Comparison of ENCODE assay signal across 22 cellular contexts in genomic region chr14:36516719-36517241, GRCh38. TPM values are rescaled to one million over a fixed set of nuclear protein-coding genes. Genes with fewer than 3 reads are reported as not detected.
A peak's percentile ranks its signal among the peaks of the same experiment; 100 is the strongest.
DNase-seq lines count a peak whose midpoint lies in the region; ATAC-seq and TF ChIP-seq lines count a peak whose summit lies in the region.
"Had no signal": no experiment of that assay in that cellular context is flagged by ENCODE, and none has a peak within 500 bp of the region (broad histone marks: within the 10 kb centered on the region; RNA-seq: fewer than 3 reads in every experiment).

No MANE protein-coding gene starts in this region.

- peak overlapping the region; percentile 48 for H3K4me3 ChIP-seq in SK-N-MC
- H3K4me3 ChIP-seq in neural cell (ENCODE audit: low read length): no peak overlapping the region
- H3K4me3 ChIP-seq: GM23248 had no signal

- no peak for ATAC-seq in GM19395 (IDR thresholded peaks at IDR 0.05; ENCODE audit: unreplicated experiment)
- ATAC-seq: T-cell had no signal

- H3K9ac ChIP-seq in SK-N-MC (ENCODE audit: insufficient read length) (peak overlapping the region; percentile 31), neural cell (ENCODE audit: low read length) (no peak overlapping the region)
- H3K9ac ChIP-seq: GM23248, KMS-11 had no signal

- H3K79me2 ChIP-seq in neural cell (replicated peaks; ENCODE audit: insufficient read depth, low read length): no peaks in the 10 kb centered on the region

- DNase-seq in NCI-H2196 (lab: John Stamatoyannopoulos, UW; ENCODE audit: unreplicated experiment) (peak; percentile 16), NCI-H2196 treated with DMSO at 0.1 percent for 48 hours (lab: John Stamatoyannopoulos, UW; ENCODE audit: unreplicated experiment) (no peak), Daoy (ENCODE audit: low read depth) (peak; percentile 37), SK-N-MC (ENCODE audit: low read depth, low spot score) (no peak), GM19240 (ENCODE audit: insufficient read length, low spot score) (no peak)
- no peak for DNase-seq in activated T-cell treated with anti-CD3 and anti-CD28 coated beads, Interleukin-2, amount 50 U/mL, for 1 hour
- DNase-seq: activated CD4-positive, CD25-positive, alpha-beta regulatory T cell; activated gamma-delta T cell treated with Interleukin-2 at 50 U/mL for 16 hours; GM23248; left ventricle myocardium superior; NCI-H1694; NK-92 treated with Interleukin-12 subunit alpha and Interleukin-12 subunit beta, amount 100 ng/mL, for 24 hours; RPMI8226; stimulated activated CD4-positive, alpha-beta T cell treated with anti-CD3 and anti-CD28 coated beads, Interleukin-12 subunit alpha, Interleukin-12 subunit beta, amount 100 ng/mL, for 4 hours; stimulated activated naive CD4-positive, alpha-beta T cell; T-cell had no signal

- H3K4me2 ChIP-seq in neural cell (ENCODE audit: low read length): no peak overlapping the region
- H3K4me2 ChIP-seq: KMS-11 had no signal

- H3K27ac ChIP-seq in SK-N-MC (peak overlapping the region; percentile 93), neural cell (ENCODE audit: low read length) (no peak overlapping the region)
- H3K27ac ChIP-seq: coronary artery, GM23248, KMS-11 had no signal

- TF ChIP-seq RAD21 in neural cell (conservative IDR thresholded peaks at IDR 0.05): no peak

- H3K36me3 ChIP-seq in SK-N-MC (ENCODE audit: insufficient read depth, low read length): no peaks in the 10 kb centered on the region
- H3K36me3 ChIP-seq in neural cell (ENCODE audit: insufficient read depth, low read length): no peaks in the 10 kb centered on the region

- no peaks in the 10 kb centered on the region for H3K9me2 ChIP-seq in neural cell (ENCODE audit: insufficient read depth, low read length)

- no peaks in the 10 kb centered on the region for H3F3A ChIP-seq in neural cell (ENCODE audit: insufficient read depth, low read length, poor library complexity, severe bottlenecking)

- H3K27me3 ChIP-seq in neural cell (ENCODE audit: insufficient read depth, low read depth, low read length): peaks cover 99% of the 10 kb centered on the region

- H4K20me1 ChIP-seq in neural cell (ENCODE audit: insufficient read depth): no peaks in the 10 kb centered on the region

- no peak overlapping the region for H2AFZ ChIP-seq in neural cell (ENCODE audit: low read depth, low read length)
- H2AFZ ChIP-seq: GM23248 had no signal

- no peaks in the 10 kb centered on the region for H3K9me3 ChIP-seq in SK-N-MC (ENCODE audit: low read depth, low read length)
- H3K9me3 ChIP-seq in neural cell (ENCODE audit: low read length): no peaks in the 10 kb centered on the region

- TF ChIP-seq CTCF in neural cell (IDR thresholded peaks at IDR 0.05; ENCODE audit: poor library complexity, severe bottlenecking): no peak

- no peak for TF ChIP-seq EP300 in neural cell (conservative IDR thresholded peaks at IDR 0.05; ENCODE audit: poor library complexity, severe bottlenecking)

TF ChIP-seq in neural cell, 6 proteins besides CTCF, POLR2A, EP300 and RAD21:
- TF ChIP-seq EZH2 (IDR thresholded peaks at IDR 0.05; ENCODE audit: borderline replicate concordance, insufficient read depth, low read length, poor library complexity, severe bottlenecking): peak; percentile 71
- TF ChIP-seq TAF1 (IDR thresholded peaks at IDR 0.05; ENCODE audit: low read depth): no peak

RNA-seq across cellular contexts. Expression of gene NKX2-1, which starts 3.3 kb away (rescaled TPM):
- 4.7 and 5.1 TPM in 2 replicates for total RNA-seq in Daoy (2014; rRNA removed; shearing (Covaris generic))
- 1.5 and 5.0 TPM in 2 replicates for polyA plus RNA-seq in neural cell
- polyA minus RNA-seq in neural cell: 1.5 and 1.7 TPM in 2 replicates
- total RNA-seq: GM23248, left ventricle myocardium superior, pulmonary artery endothelial cell, urinary bladder had no signal
- polyA plus RNA-seq: GM23248, urinary bladder had no signal

Comparison
In these comparisons a context has a peak if more than half of its experiments do, and no peak if none do; other contexts are left out.
1. DNase-seq: peak in NCI-H2196 (single experiment) and Daoy (single experiment); none in NCI-H2196 treated with DMSO at 0.1 percent for 48 hours (single experiment), SK-N-MC (single experiment), activated T-cell treated with anti-CD3 and anti-CD28 coated beads, Interleukin-2, amount 50 U/mL, for 1 hour (single experiment) and GM19240 (single experiment).